31 cellular contexts compared by ENCODE assay signal in genomic region chr14:23209651-23210423, GRCh38. TPM values are rescaled to one million over a fixed set of nuclear protein-coding genes. Genes with fewer than 3 reads are reported as not detected.
DNase-seq lines count a peak whose midpoint lies in the region; ATAC-seq and TF ChIP-seq lines count a peak whose summit lies in the region.
"Had no signal": no experiment of that assay in that cellular context is flagged by ENCODE, and none has a peak within 500 bp of the region (broad histone marks: within the 10 kb centered on the region; RNA-seq: fewer than 3 reads in every experiment).

No MANE protein-coding gene starts in this region.

- no peak overlapping the region for H2BK120ac ChIP-seq in mesenchymal stem cell (ENCODE audit: low read depth, low read length)

- no peak overlapping the region for H2BK15ac ChIP-seq in mesenchymal stem cell (ENCODE audit: low read depth, poor library complexity, severe bottlenecking)

- H3K4me3 ChIP-seq in mesenchymal stem cell (ENCODE audit: insufficient read depth in 1 of 2, low read depth in 1 of 2, low read length in 2 of 2) (no peak overlapping the region), left ventricle myocardium inferior (no peak overlapping the region)
- H3K4me3 ChIP-seq: heart left ventricle, neural progenitor cell, SJCRH30 had no signal

- no peak overlapping the region for H3K4me2 ChIP-seq in mesenchymal stem cell (ENCODE audit: low read length, poor library complexity, severe bottlenecking)
- H3K4me2 ChIP-seq: neural progenitor cell had no signal

- H3K4me1 Mint-ChIP-seq in activated CD8-positive, alpha-beta T cell treated with anti-CD3 and anti-CD28 coated beads for 36 hours (ENCODE audit: low read depth) = no peaks in the 10 kb centered on the region
- H3K4me1 Mint-ChIP-seq: brain; neural progenitor cell; stimulated activated naive CD8-positive, alpha-beta T cell treated with anti-CD3 and anti-CD28 coated beads, Interleukin-15, amount 100 ng/mL, for 72 hours had no signal

- DNase-seq in HCEC 1CT = peak; percentile 92
- peak; percentile 13 for DNase-seq in T1000 (lab: John Stamatoyannopoulos, UW)
- peak; percentile 66 for DNase-seq in mesenchymal stem cell
- no peak for DNase-seq in activated CD8-positive, alpha-beta T cell treated with anti-CD3 and anti-CD28 coated beads for 36 hours
- no peak for DNase-seq in germinal center (ENCODE audit: low spot score)
- DNase-seq in left ventricle myocardium inferior = no peak
- DNase-seq in dedifferentiated amniotic fluid mesenchymal stem cell (ENCODE audit: extremely low spot score) = no peak
- DNase-seq: activated CD4-positive, alpha-beta T cell treated with anti-CD3 and anti-CD28 coated beads, Interleukin-2, amount 50 U/mL, for 1 hour; activated CD8-positive, alpha-beta memory T cell treated with anti-CD3 and anti-CD28 coated beads, Interleukin-2, amount 50 U/mL, for 4 hours; activated naive CD8-positive, alpha-beta T cell treated with anti-CD3 and anti-CD28 coated beads, Interleukin-2, amount 10 ng/mL, durations not matched to agents 7 days and 5 days; CD4-positive, alpha-beta T cell; heart left ventricle; left ventricle myocardium superior; NCI-H1694; NCI-H226; NCI-H774; SJCRH30; stimulated activated CD4-positive, alpha-beta T cell treated with anti-CD3 and anti-CD28 coated beads, Interleukin-4, amount 100 ng/mL, for 1 hour; stimulated activated naive CD8-positive, alpha-beta T cell treated with anti-CD3 and anti-CD28 coated beads, Interleukin-15, amount 100 ng/mL, for 72 hours; WERI-Rb-1 had no signal

- no peaks in the 10 kb centered on the region for H3K9me3 Mint-ChIP-seq in activated CD8-positive, alpha-beta T cell treated with anti-CD3 and anti-CD28 coated beads for 36 hours
- H3K9me3 Mint-ChIP-seq: activated naive CD8-positive, alpha-beta T cell treated with anti-CD3 and anti-CD28 coated beads, Interleukin-2, amount 10 ng/mL, durations not matched to agents 7 days and 5 days; CD4-positive, alpha-beta T cell; IgD-negative memory B cell; stimulated activated naive CD8-positive, alpha-beta T cell treated with anti-CD3 and anti-CD28 coated beads, Interleukin-15, amount 100 ng/mL, for 72 hours; T-helper 1 cell treated with Interleukin-12 subunit alpha and Interleukin-12 subunit beta and Interleukin-4 antibody, amounts not matched to agents 30 μg/mL and 1 μg/mL, for 36 hours had no signal

- H2AFZ ChIP-seq in mesenchymal stem cell (ENCODE audit: low read depth, low read length) = no peak overlapping the region
- H2AFZ ChIP-seq: neural progenitor cell had no signal

- H3K27me3 ChIP-seq in mesenchymal stem cell (ENCODE audit: control insufficient read depth in 1 of 2, insufficient read depth in 1 of 2, low read length in 2 of 2) = peaks cover 0 to 3% of the 10 kb centered on the region in 2 experiments
- H3K27me3 ChIP-seq in left ventricle myocardium inferior (ENCODE audit: low read depth) = peaks cover 17% of the 10 kb centered on the region
- H3K27me3 ChIP-seq: neural progenitor cell had no signal

- H3K27ac Mint-ChIP-seq in activated CD8-positive, alpha-beta T cell treated with anti-CD3 and anti-CD28 coated beads for 36 hours = no peak overlapping the region
- H3K27ac Mint-ChIP-seq: activated naive CD8-positive, alpha-beta T cell treated with anti-CD3 and anti-CD28 coated beads, Interleukin-2, amount 10 ng/mL, durations not matched to agents 7 days and 5 days; brain; CD4-positive, alpha-beta T cell; dendritic cell treated with granulocyte-macrophage colony-stimulating factor and Interleukin-4, amounts not matched to agents 40 ng/mL and 50 ng/mL, for 4 days; neural progenitor cell; stimulated activated naive CD8-positive, alpha-beta T cell treated with anti-CD3 and anti-CD28 coated beads, Interleukin-15, amount 100 ng/mL, for 72 hours; T-helper 1 cell treated with Interleukin-12 subunit alpha and Interleukin-12 subunit beta and Interleukin-4 antibody, amounts not matched to agents 30 μg/mL and 1 μg/mL, for 36 hours; type B pancreatic cell had no signal

- no peaks in the 10 kb centered on the region for H3K36me3 ChIP-seq in mesenchymal stem cell (ENCODE audit: control insufficient read depth in 1 of 2, insufficient read depth in 2 of 2, low read depth in 1 of 2, low read length in 2 of 2)
- H3K36me3 ChIP-seq in left ventricle myocardium inferior = no peaks in the 10 kb centered on the region
- H3K36me3 ChIP-seq: heart left ventricle, neural progenitor cell, SJCRH30, WERI-Rb-1 had no signal

- no peak overlapping the region for H3K4me3 Mint-ChIP-seq in activated CD8-positive, alpha-beta T cell treated with anti-CD3 and anti-CD28 coated beads for 36 hours
- H3K4me3 Mint-ChIP-seq: activated naive CD8-positive, alpha-beta T cell treated with anti-CD3 and anti-CD28 coated beads, Interleukin-2, amount 10 ng/mL, durations not matched to agents 7 days and 5 days; brain; CD4-positive, alpha-beta T cell; dendritic cell treated with granulocyte-macrophage colony-stimulating factor and Interleukin-4, amounts not matched to agents 40 ng/mL and 50 ng/mL, for 4 days; IgD-negative memory B cell; neural progenitor cell; stimulated activated naive CD8-positive, alpha-beta T cell treated with anti-CD3 and anti-CD28 coated beads, Interleukin-15, amount 100 ng/mL, for 72 hours; T-helper 1 cell treated with Interleukin-12 subunit alpha and Interleukin-12 subunit beta and Interleukin-4 antibody, amounts not matched to agents 30 μg/mL and 1 μg/mL, for 36 hours; type B pancreatic cell had no signal

- no peak for TF ChIP-seq CTCF in activated CD8-positive, alpha-beta T cell treated with anti-CD3 and anti-CD28 coated beads for 36 hours (IDR thresholded peaks at IDR 0.05)
- TF ChIP-seq CTCF in left ventricle myocardium inferior (IDR thresholded peaks at IDR 0.05; ENCODE audit: borderline replicate concordance) = no peak

- no peaks in the 10 kb centered on the region for H3K4me1 ChIP-seq in mesenchymal stem cell (ENCODE audit: control insufficient read depth, insufficient read depth, low read depth, low read length)
- H3K4me1 ChIP-seq in left ventricle myocardium inferior = no peaks in the 10 kb centered on the region
- H3K4me1 ChIP-seq: heart left ventricle, SJCRH30 had no signal

- H2AK5ac ChIP-seq in mesenchymal stem cell (ENCODE audit: low read length, severe bottlenecking) = no peak overlapping the region

- no peak overlapping the region for H3K18ac ChIP-seq in mesenchymal stem cell (ENCODE audit: low read depth in 1 of 2, low read length in 2 of 2)

- H3K4ac ChIP-seq in mesenchymal stem cell (ENCODE audit: low read depth in 1 of 2, low read length in 2 of 2) = no peak overlapping the region

- H2BK12ac ChIP-seq in mesenchymal stem cell (ENCODE audit: low read length in 2 of 2) = no peak overlapping the region

- H4K91ac ChIP-seq in mesenchymal stem cell (ENCODE audit: low read length) = no peak overlapping the region

- CTCF ChIA-PET in activated CD8-positive, alpha-beta T cell treated with anti-CD3 and anti-CD28 coated beads for 36 hours (lab: Charles Lee) = interaction anchor here (1.1 to 1.5 kb wide), 2 partner anchors 11 to 20 kb away, joined by 3 to 5 read pairs; no protein-coding TSS in a partner anchor

- 59% methylated on average over 7 of the region's 7 CpGs for WGBS in mesenchymal stem cell

- H3K9ac ChIP-seq in mesenchymal stem cell (ENCODE audit: low read length) = no peak overlapping the region
- H3K9ac ChIP-seq: neural progenitor cell had no signal

- intact Hi-C loops in activated CD8-positive, alpha-beta T cell treated with anti-CD3 and anti-CD28 coated beads for 36 hours (cut with micrococcal nuclease) = no loop called here
- intact Hi-C loops in left ventricle myocardium inferior (cut with micrococcal nuclease) = no loop called here

- H4K8ac ChIP-seq in mesenchymal stem cell (ENCODE audit: low read length) = no peak overlapping the region

- no peaks in the 10 kb centered on the region for H3K36me3 Mint-ChIP-seq in activated CD8-positive, alpha-beta T cell treated with anti-CD3 and anti-CD28 coated beads for 36 hours (ENCODE audit: low read depth)
- H3K36me3 Mint-ChIP-seq: activated naive CD8-positive, alpha-beta T cell treated with anti-CD3 and anti-CD28 coated beads, Interleukin-2, amount 10 ng/mL, durations not matched to agents 7 days and 5 days; brain; IgD-negative memory B cell; neural progenitor cell; type B pancreatic cell had no signal

- H3K79me1 ChIP-seq in mesenchymal stem cell (replicated peaks; ENCODE audit: low read length, poor library complexity, severe bottlenecking) = no peaks in the 10 kb centered on the region

- POLR2A ChIA-PET in activated CD8-positive, alpha-beta T cell treated with anti-CD3 and anti-CD28 coated beads for 36 hours (lab: Charles Lee) = no interaction called here

- peaks cover 7% of the 10 kb centered on the region for H3K27me3 Mint-ChIP-seq in activated CD8-positive, alpha-beta T cell treated with anti-CD3 and anti-CD28 coated beads for 36 hours
- H3K27me3 Mint-ChIP-seq: dendritic cell treated with granulocyte-macrophage colony-stimulating factor and Interleukin-4, amounts not matched to agents 40 ng/mL and 50 ng/mL, for 4 days had no signal

- H3K23ac ChIP-seq in mesenchymal stem cell (ENCODE audit: low read length in 2 of 2) = no peak overlapping the region

- H3K27ac ChIP-seq in mesenchymal stem cell (ENCODE audit: low read length, poor library complexity, severe bottlenecking) (no peak overlapping the region), left ventricle myocardium inferior (replicated peaks) (no peak overlapping the region)
- H3K27ac ChIP-seq: heart left ventricle, neural progenitor cell, SJCRH30, WERI-Rb-1 had no signal

- H3K9me3 ChIP-seq in mesenchymal stem cell (ENCODE audit: control insufficient read depth, low read length) = peaks cover 1% of the 10 kb centered on the region
- peaks cover under 1% of the 10 kb centered on the region for H3K9me3 ChIP-seq in left ventricle myocardium inferior (replicated peaks)
- H3K9me3 ChIP-seq: SJCRH30 had no signal

- peak; percentile 91 for ATAC-seq in esophagus mucosa
- ATAC-seq in activated CD8-positive, alpha-beta T cell treated with anti-CD3 and anti-CD28 coated beads for 36 hours = no peak
- ATAC-seq: HCT116; heart left ventricle; left ventricle myocardium superior; stimulated activated naive CD8-positive, alpha-beta T cell treated with anti-CD3 and anti-CD28 coated beads, Interleukin-15, amount 100 ng/mL, for 72 hours had no signal

- no peak overlapping the region for H3K14ac ChIP-seq in mesenchymal stem cell (ENCODE audit: low read length in 2 of 2)

- H2BK5ac ChIP-seq in mesenchymal stem cell (ENCODE audit: low read depth, low read length, poor library complexity, severe bottlenecking) = no peak overlapping the region

RNA-seq across cellular contexts. Expression of gene SLC7A8, which starts 26.4 kb away (rescaled TPM):
- total RNA-seq in esophagus mucosa (51.1 TPM), left ventricle myocardium inferior (10.6 TPM)
- polyA plus RNA-seq in mesenchymal stem cell (2013, experiment 1 of 2) = 3.8 TPM
- 3.5 TPM for polyA plus RNA-seq in mesenchymal stem cell (2013, experiment 2 of 2)
- total RNA-seq in activated CD8-positive, alpha-beta T cell treated with anti-CD3 and anti-CD28 coated beads for 36 hours = 1 to 10 TPM; 1.5 to 1.9 TPM

RNA-seq across cellular contexts. Expression of gene RNF212B, which starts 27.9 kb away (rescaled TPM):
- not detected for total RNA-seq in esophagus mucosa
- polyA plus RNA-seq in mesenchymal stem cell (2013, experiment 1 of 2) = not detected
- polyA plus RNA-seq in mesenchymal stem cell (2013, experiment 2 of 2) = not detected
- total RNA-seq in activated CD8-positive, alpha-beta T cell treated with anti-CD3 and anti-CD28 coated beads for 36 hours = not detected
- not detected for total RNA-seq in left ventricle myocardium inferior
- total RNA-seq: activated naive CD8-positive, alpha-beta T cell treated with anti-CD3 and anti-CD28 coated beads, Interleukin-2, amount 10 ng/mL, durations not matched to agents 7 days and 5 days; CD4-positive, alpha-beta T cell; endothelial cell of umbilical vein; heart left ventricle; left ventricle myocardium superior; OCI-LY7; pulmonary artery endothelial cell; SJCRH30 had no signal
- polyA plus RNA-seq: endothelial cell of umbilical vein, heart left ventricle, IgD-negative memory B cell had no signal

Comparison
In these comparisons a context has a peak if more than half of its experiments do, and no peak if none do; other contexts are left out.
1. DNase-seq: peak in HCEC 1CT (single experiment), T1000 (single experiment) and mesenchymal stem cell (single experiment); none in activated CD8-positive, alpha-beta T cell treated with anti-CD3 and anti-CD28 coated beads for 36 hours (single experiment), germinal center (single experiment), left ventricle myocardium inferior (single experiment) and dedifferentiated amniotic fluid mesenchymal stem cell (single experiment).